31 cellular contexts compared by ENCODE assay signal in the genomic region with DNA sequence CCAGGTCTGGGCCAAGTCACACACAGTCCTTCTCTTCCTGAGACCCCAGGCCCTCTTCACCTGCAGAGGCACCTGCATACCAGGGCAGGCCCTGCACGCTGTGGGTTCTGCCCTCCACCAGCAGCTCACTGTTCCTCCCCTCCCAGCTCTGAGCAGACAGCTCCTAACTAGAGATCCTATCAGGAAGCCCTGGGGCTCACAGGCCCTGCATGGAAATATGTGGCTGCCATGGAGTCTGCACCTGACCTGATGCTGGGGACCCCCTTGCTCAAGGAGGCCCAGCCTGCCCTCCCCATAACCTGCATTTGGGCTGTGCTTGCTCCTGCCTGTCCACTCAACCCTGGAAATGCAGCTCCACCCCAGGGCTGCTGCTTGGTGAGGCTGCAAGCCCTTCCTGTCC. TPM values are rescaled to one million over a fixed set of nuclear protein-coding genes. Genes with fewer than 3 reads are reported as not detected.
"Had no signal": no experiment of that assay in that cellular context is flagged by ENCODE, and none has a peak within 500 bp of the region (broad histone marks: within the 10 kb centered on the region; RNA-seq: fewer than 3 reads in every experiment).

No MANE protein-coding gene starts in this region.

- H3K27ac Mint-ChIP-seq: natural killer cell; stimulated activated naive B cell treated with anti-CD40 and anti-IgM and Interleukin-4, amounts not matched to agents 10 μg/mL and 1 μg/mL and 100 μg/mL, for 72 hours; stimulated activated naive CD8-positive, alpha-beta T cell treated with anti-CD3 and anti-CD28 coated beads, Interleukin-15, amount 100 ng/mL, for 72 hours had no signal

- H3K9me3 ChIP-seq: heart right ventricle, mucosa of descending colon, pancreas, psoas muscle, spleen, testis, tibial nerve, upper lobe of right lung, vagina had no signal

- H3K36me3 Mint-ChIP-seq: natural killer cell; stimulated activated naive B cell treated with anti-CD40 and anti-IgM and Interleukin-4, amounts not matched to agents 10 μg/mL and 1 μg/mL and 100 μg/mL, for 72 hours had no signal

- H3K27me3 ChIP-seq: pancreas, spleen, testis, tibial nerve, vagina had no signal

- H3K4me1 ChIP-seq: heart right ventricle, pancreas, psoas muscle, spleen, testis, tibial nerve, upper lobe of right lung, vagina had no signal

- H3K27ac ChIP-seq: dorsolateral prefrontal cortex, heart right ventricle, pancreas, psoas muscle, spleen, testis, tibial nerve, upper lobe of right lung, vagina had no signal

- ATAC-seq: heart right ventricle; left lobe of liver; natural killer cell; pancreas; psoas muscle; sciatic nerve; stimulated activated naive B cell treated with anti-CD40 and anti-IgM and Interleukin-4, amounts not matched to agents 10 μg/mL and 1 μg/mL and 100 μg/mL, for 72 hours; stimulated activated naive CD8-positive, alpha-beta T cell treated with anti-CD3 and anti-CD28 coated beads, Interleukin-15, amount 100 ng/mL, for 72 hours had no signal

- H3K4me3 ChIP-seq: dorsolateral prefrontal cortex, heart right ventricle, mucosa of descending colon, pancreas, psoas muscle, spleen, testis, tibial nerve, upper lobe of right lung, vagina had no signal

- DNase-seq: cortex of kidney; dorsolateral prefrontal cortex; effector CD8-positive, alpha-beta T cell; heart right ventricle; hypothalamus; mucosa of descending colon; natural killer cell; nucleus accumbens; pancreas; psoas muscle; retina; spleen; stimulated activated CD4-positive, alpha-beta T cell treated with anti-CD3 and anti-CD28 coated beads, Interleukin-15, amount 100 ng/mL, for 24 hours; stimulated activated CD4-positive, alpha-beta T cell treated with anti-CD3 and anti-CD28 coated beads, Interleukin-1b, Interleukin-23, amount 100 ng/mL, for 48 hours; stimulated activated CD4-positive, alpha-beta T cell treated with anti-CD3 and anti-CD28 coated beads, Interleukin-4, amount 100 ng/mL, for 24 hours; stimulated activated naive B cell treated with anti-CD40 and anti-IgM and Interleukin-4, amounts not matched to agents 10 μg/mL and 1 μg/mL and 100 μg/mL, for 72 hours; stimulated activated naive CD8-positive, alpha-beta T cell treated with anti-CD3 and anti-CD28 coated beads, Interleukin-15, amount 100 ng/mL, for 72 hours; testis; upper lobe of right lung had no signal

- H3K4me1 Mint-ChIP-seq: neural crest cell; stimulated activated naive B cell treated with anti-CD40 and anti-IgM and Interleukin-4, amounts not matched to agents 10 μg/mL and 1 μg/mL and 100 μg/mL, for 72 hours; stimulated activated naive CD8-positive, alpha-beta T cell treated with anti-CD3 and anti-CD28 coated beads, Interleukin-15, amount 100 ng/mL, for 72 hours had no signal

- H3K36me3 ChIP-seq: heart right ventricle, pancreas, spleen, tibial nerve, upper lobe of right lung, vagina had no signal

- FAIRE-seq: frontal cortex, islet of Langerhans, pancreas had no signal

- H3K4me3 Mint-ChIP-seq: natural killer cell; neural crest cell; stimulated activated naive B cell treated with anti-CD40 and anti-IgM and Interleukin-4, amounts not matched to agents 10 μg/mL and 1 μg/mL and 100 μg/mL, for 72 hours; stimulated activated naive CD8-positive, alpha-beta T cell treated with anti-CD3 and anti-CD28 coated beads, Interleukin-15, amount 100 ng/mL, for 72 hours had no signal

- H3K9me3 Mint-ChIP-seq: natural killer cell; neural crest cell; stimulated activated naive B cell treated with anti-CD40 and anti-IgM and Interleukin-4, amounts not matched to agents 10 μg/mL and 1 μg/mL and 100 μg/mL, for 72 hours; stimulated activated naive CD8-positive, alpha-beta T cell treated with anti-CD3 and anti-CD28 coated beads, Interleukin-15, amount 100 ng/mL, for 72 hours had no signal

RNA-seq across cellular contexts. Expression of a gene that starts 14.6 kb away (rescaled TPM):
- total RNA-seq: fibroblast of lung, frontal cortex, glomerular endothelial cell, left lobe of liver, myocyte, neural crest cell, skeletal muscle tissue, subcutaneous adipose tissue, tibial nerve, vagina had no signal
- polyA plus RNA-seq: psoas muscle had no signal
